8 cellular contexts compared by ENCODE assay signal in genomic region chr6:82017316-82017715, GRCh38.
DNase-seq lines count a peak whose midpoint lies in the region; ATAC-seq lines count a peak whose summit lies in the region.

No MANE protein-coding gene starts in this region.

- no peaks in the 10 kb centered on the region for H3K9me3 ChIP-seq in SJCRH30 (replicated peaks)
- no peaks in the 10 kb centered on the region for H3K9me3 ChIP-seq in skeletal muscle tissue (ENCODE audit: control insufficient read depth in 3 of 3, low read length in 3 of 3)

- ATAC-seq in HG03045 (IDR thresholded peaks at IDR 0.05; ENCODE audit: unreplicated experiment): no peak
- ATAC-seq in GM21360 (IDR thresholded peaks at IDR 0.05; ENCODE audit: unreplicated experiment): no peak
- ATAC-seq in GM21447 (IDR thresholded peaks at IDR 0.05; ENCODE audit: unreplicated experiment): no peak

- H3K27me3 ChIP-seq in SJCRH30: no peaks in the 10 kb centered on the region
- H3K27me3 ChIP-seq in skeletal muscle tissue (ENCODE audit: control insufficient read depth in 3 of 3, insufficient read depth in 3 of 3, low read length in 3 of 3): no peaks in the 10 kb centered on the region

- peak; percentile 95 for DNase-seq in HCEC 1CT
- peak; percentile 9 to 31 for DNase-seq in SJCRH30
- peak; percentile 20 for DNase-seq in glomerular endothelial cell (ENCODE audit: extremely low read depth, low read depth, low spot score)
- DNase-seq in stimulated activated CD4-positive, alpha-beta T cell treated with anti-CD3 and anti-CD28 coated beads, Interleukin-4, amount 100 ng/mL, for 24 hours: no peak

- H3K9ac ChIP-seq in skeletal muscle tissue (ENCODE audit: low read depth in 1 of 3, low read length in 3 of 3): no peak overlapping the region

- H3K4me1 ChIP-seq in SJCRH30 (no peaks in the 10 kb centered on the region; the same call in 1 of the 2 replicates), skeletal muscle tissue (ENCODE audit: control insufficient read depth in 3 of 3, insufficient read depth in 3 of 3, low read length in 3 of 3) (peaks cover 4 to 11% (median 6%) of the 10 kb centered on the region in 3 donors)

- H3K4me3 ChIP-seq in SJCRH30: no peak overlapping the region
- H3K4me3 ChIP-seq in skeletal muscle tissue (ENCODE audit: low read length in 3 of 3): no peak overlapping the region

- H3K36me3 ChIP-seq in SJCRH30 (no peaks in the 10 kb centered on the region), skeletal muscle tissue (ENCODE audit: control insufficient read depth in 3 of 3, insufficient read depth in 3 of 3, low read length in 3 of 3) (no peaks in the 10 kb centered on the region)

- H3K27ac ChIP-seq in SJCRH30 (no peak overlapping the region), skeletal muscle tissue (ENCODE audit: low read depth, low read length) (peak overlapping the region; percentile 49)
